9 cellular contexts compared by ENCODE assay signal in genomic region chr20:31670371-31671228, GRCh38. TPM values are rescaled to one million over a fixed set of nuclear protein-coding genes. Genes with fewer than 3 reads are reported as not detected.
A peak's percentile ranks its signal among the peaks of the same experiment; 100 is the strongest.
DNase-seq lines count a peak whose midpoint lies in the region; ATAC-seq and TF ChIP-seq lines count a peak whose summit lies in the region.
"Had no signal": no experiment of that assay in that cellular context is flagged by ENCODE, and none has a peak within 500 bp of the region (broad histone marks: within the 10 kb centered on the region; RNA-seq: fewer than 3 reads in every experiment).

No MANE protein-coding gene starts in this region.

- no peak for DNase-seq in activated T-cell treated with anti-CD3 and anti-CD28 coated beads, Interleukin-2, amount 50 U/mL, for 72 hours
- no peak for DNase-seq in activated T-cell treated with anti-CD3 and anti-CD28 coated beads, Interleukin-2, amount 50 U/mL, for 48 hours
- DNase-seq in mucosa of descending colon (peak; percentile 63 to 71 (median 65)), uterus (peak; percentile 35 to 57), KBM-7 (no peak), DMS53 (lab: John Stamatoyannopoulos, UW) (no peak)

- H3K27ac ChIP-seq in cingulate gyrus (ENCODE audit: low read depth, low read length) (peak overlapping the region; percentile 100), uterus (peak overlapping the region; percentile 66 to 88)

- in situ Hi-C loops in KBM-7 (cut with MboI; ENCODE audit: low pct_unique_long_range_greater_than_20kb, low sequenced_read_pairs): no loop called here

- H3K36me3 ChIP-seq in mucosa of descending colon (ENCODE audit: low read depth) (no peaks in the 10 kb centered on the region), uterus (no peaks in the 10 kb centered on the region)

- no peak overlapping the region for H3K4me3 ChIP-seq in mucosa of descending colon
- H3K4me3 ChIP-seq in uterus: no peak overlapping the region

- H3K4me1 ChIP-seq in mucosa of descending colon (ENCODE audit: low read depth): peaks cover 59% of the 10 kb centered on the region
- peaks cover 0 to 4% of the 10 kb centered on the region in 2 donors for H3K4me1 ChIP-seq in uterus

- TF ChIP-seq POLR2A in uterus (IDR thresholded peaks at IDR 0.05): peak in 1 of 2 donors; percentile 20

- peak overlapping the region; percentile 93 for H3K27ac Mint-ChIP-seq in activated T-cell treated with anti-CD3 and anti-CD28 coated beads, Interleukin-2, amount 50 U/mL, for 72 hours

- intact Hi-C loops in mucosa of descending colon (cut with DNase I, micrococcal nuclease) (no loop called here), uterus (cut with DNase I; ENCODE audit: low total_unique reads) (no loop called here)

- no peaks in the 10 kb centered on the region for H3K27me3 Mint-ChIP-seq in activated T-cell treated with anti-CD3 and anti-CD28 coated beads, Interleukin-2, amount 50 U/mL, for 72 hours (ENCODE audit: low read depth)

- ATAC-seq in activated T-cell treated with anti-CD3 and anti-CD28 coated beads, Interleukin-2, amount 50 U/mL, for 72 hours (replicated peaks in 1 of 2): no peak
- peak; percentile 65 for ATAC-seq in mucosa of descending colon
- no peak for ATAC-seq in GM21576 (IDR thresholded peaks at IDR 0.05; ENCODE audit: unreplicated experiment)

- no peak for TF ChIP-seq CTCF in mucosa of descending colon (IDR thresholded peaks at IDR 0.05)
- TF ChIP-seq CTCF in uterus (IDR thresholded peaks at IDR 0.05): no peak

- peaks cover 100% of the 10 kb centered on the region for H3K4me1 Mint-ChIP-seq in activated T-cell treated with anti-CD3 and anti-CD28 coated beads, Interleukin-2, amount 50 U/mL, for 72 hours (ENCODE audit: low read depth)

- peaks cover 8 to 37% of the 10 kb centered on the region in 2 donors for H3K36me3 Mint-ChIP-seq in activated T-cell treated with anti-CD3 and anti-CD28 coated beads, Interleukin-2, amount 50 U/mL, for 72 hours (ENCODE audit: insufficient read depth in 2 of 2)

- H3K9me3 ChIP-seq in mucosa of descending colon (no peaks in the 10 kb centered on the region), uterus (no peaks in the 10 kb centered on the region)

- no peaks in the 10 kb centered on the region for H3K27me3 ChIP-seq in uterus

- no peaks in the 10 kb centered on the region for H3K9me3 Mint-ChIP-seq in activated T-cell treated with anti-CD3 and anti-CD28 coated beads, Interleukin-2, amount 50 U/mL, for 72 hours

- H3K4me3 Mint-ChIP-seq in activated T-cell treated with anti-CD3 and anti-CD28 coated beads, Interleukin-2, amount 50 U/mL, for 72 hours: no peak overlapping the region

RNA-seq across cellular contexts. Expression of gene COX4I2, which starts 32.9 kb away (rescaled TPM):
- not detected for total RNA-seq in activated T-cell treated with anti-CD3 and anti-CD28 coated beads, Interleukin-2, amount 50 U/mL, for 72 hours
- total RNA-seq in mucosa of descending colon (under 1 TPM; 0.63 to 0.90 (median 0.76) TPM), uterus (1 to 10 TPM in 2 of 4 donors, not detected in 2; 5.1 to 8.4 TPM)
- total RNA-seq: T-helper 1 cell treated with Interleukin-12 subunit alpha and Interleukin-12 subunit beta and Interleukin-4 antibody, amounts not matched to agents 30 ng/mL and 1 ng/mL, for 36 hours had no signal

RNA-seq across cellular contexts. Expression of gene BCL2L1, which starts 52.1 kb away (rescaled TPM):
- total RNA-seq in activated T-cell treated with anti-CD3 and anti-CD28 coated beads, Interleukin-2, amount 50 U/mL, for 72 hours: 100 to 1,000 TPM; 120 to 152 TPM
- total RNA-seq in mucosa of descending colon (10 to 100 TPM; 76.2 to 90.3 (median 78.1) TPM), uterus (100 to 1,000 TPM in 1 of 4 donors, 10 to 100 TPM in 3; 35.0 to 113 (median 57.4) TPM)

Comparison
In these comparisons a context has a peak if more than half of its experiments do, and no peak if none do; other contexts are left out.
1. DNase-seq: peak in mucosa of descending colon (3 of 3) and uterus (2 of 2); none in activated T-cell treated with anti-CD3 and anti-CD28 coated beads, Interleukin-2, amount 50 U/mL, for 72 hours (0 of 2), activated T-cell treated with anti-CD3 and anti-CD28 coated beads, Interleukin-2, amount 50 U/mL, for 48 hours (0 of 2), KBM-7 (single experiment) and DMS53 (single experiment).